Comparison of ENCODE assay signal across 28 cellular contexts in the genomic region with DNA sequence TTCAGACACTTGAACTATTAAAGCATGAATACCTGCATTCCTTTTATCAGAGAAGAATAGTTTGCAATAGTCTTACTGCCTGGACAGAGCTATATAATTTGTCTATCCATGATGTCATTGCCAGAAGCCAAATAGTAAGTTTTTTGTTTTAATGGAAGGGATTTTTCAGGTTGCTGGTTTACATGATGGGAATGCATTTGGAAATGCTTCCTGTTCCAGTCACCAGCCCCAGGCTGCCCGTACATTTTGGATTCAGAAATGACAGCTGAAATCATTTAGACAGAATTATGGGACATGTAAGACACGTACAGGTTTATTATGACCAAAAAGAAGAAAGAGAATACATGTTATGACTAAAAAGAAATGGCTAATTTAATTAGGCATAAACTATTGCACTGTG.
"Had no signal": no experiment of that assay in that cellular context is flagged by ENCODE, and none has a peak within 500 bp of the region (broad histone marks: within the 10 kb centered on the region; RNA-seq: fewer than 3 reads in every experiment).

No MANE protein-coding gene starts in this region.

- H2AFZ ChIP-seq: neural progenitor cell, parathyroid adenoma had no signal

- H3K27ac Mint-ChIP-seq: natural killer cell; neural progenitor cell; progenitor cell of endocrine pancreas; stimulated activated effector memory CD8-positive, alpha-beta T cell treated with anti-CD3 and anti-CD28 coated beads, Interleukin-12 subunit alpha, Interleukin-12 subunit beta, amount 100 ng/mL, for 72 hours; stimulated activated naive B cell treated with anti-CD40 and anti-IgM and Interleukin-4, amounts not matched to agents 10 μg/mL and 1 μg/mL and 100 μg/mL, for 72 hours; stimulated activated naive CD8-positive, alpha-beta T cell treated with anti-CD3 and anti-CD28 coated beads, Interleukin-15, Interleukin-2, amounts not matched to agents 100 ng/mL and 50 ng/mL, for 24 hours; type B pancreatic cell had no signal

- H3K36me3 ChIP-seq: neural progenitor cell, ovary, right lobe of liver, sigmoid colon, stomach, thoracic aorta, thyroid gland, tibial nerve, upper lobe of right lung, uterus had no signal

- H3K9ac ChIP-seq: neural progenitor cell, parathyroid adenoma had no signal

- DNase-seq: natural killer cell; occipital lobe; ovary; posterior cingulate gyrus; psoas muscle; right cardiac atrium; right lobe of liver; sigmoid colon; small intestine; stimulated activated CD4-positive, alpha-beta T cell treated with anti-CD3 and anti-CD28 coated beads, Interleukin-15, amount 100 ng/mL, for 24 hours; stimulated activated CD4-positive, alpha-beta T cell treated with anti-CD3 and anti-CD28 coated beads, Interleukin-2, amount 100 ng/mL, for 24 hours; stimulated activated CD4-positive, alpha-beta T cell treated with anti-CD3 and anti-CD28 coated beads, Interleukin-2, amount 100 ng/mL, for 48 hours; stimulated activated CD4-positive, alpha-beta T cell treated with anti-CD3 and anti-CD28 coated beads, Interleukin-4, amount 100 ng/mL, for 24 hours; stimulated activated naive B cell treated with anti-CD40 and anti-IgM and Interleukin-4, amounts not matched to agents 10 μg/mL and 1 μg/mL and 100 μg/mL, for 72 hours; stimulated activated naive CD4-positive, alpha-beta T cell treated with Interleukin-2 at 50 U/mL for 16 hours; stomach; thyroid gland; upper lobe of right lung; uterus had no signal

- H3K27me3 Mint-ChIP-seq: progenitor cell of endocrine pancreas; stimulated activated naive B cell treated with anti-CD40 and anti-IgM and Interleukin-4, amounts not matched to agents 10 μg/mL and 1 μg/mL and 100 μg/mL, for 72 hours; stimulated activated naive CD8-positive, alpha-beta T cell treated with anti-CD3 and anti-CD28 coated beads, Interleukin-15, Interleukin-2, amounts not matched to agents 100 ng/mL and 50 ng/mL, for 24 hours; type B pancreatic cell had no signal

- H3K9me3 ChIP-seq: ovary, psoas muscle, right lobe of liver, sigmoid colon, stomach, thoracic aorta, thyroid gland, tibial nerve, upper lobe of right lung, uterus had no signal

- H3K4me1 ChIP-seq: neural progenitor cell, parathyroid adenoma, right lobe of liver, upper lobe of right lung, uterus had no signal

- H3K4me3 ChIP-seq: neural progenitor cell, ovary, psoas muscle, right lobe of liver, sigmoid colon, stomach, thoracic aorta, thyroid gland, tibial nerve, upper lobe of right lung, uterus had no signal

- H3K9me3 Mint-ChIP-seq: neural progenitor cell had no signal

- H3K36me3 Mint-ChIP-seq: natural killer cell; stimulated activated effector memory CD8-positive, alpha-beta T cell treated with anti-CD3 and anti-CD28 coated beads, Interleukin-12 subunit alpha, Interleukin-12 subunit beta, amount 100 ng/mL, for 72 hours; type B pancreatic cell had no signal

- ATAC-seq: natural killer cell; psoas muscle; right cardiac atrium; right lobe of liver; stimulated activated effector memory CD8-positive, alpha-beta T cell treated with anti-CD3 and anti-CD28 coated beads, Interleukin-12 subunit alpha, Interleukin-12 subunit beta, amount 100 ng/mL, for 72 hours; stimulated activated naive B cell treated with anti-CD40 and anti-IgM and Interleukin-4, amounts not matched to agents 10 μg/mL and 1 μg/mL and 100 μg/mL, for 72 hours; upper lobe of right lung had no signal

- H3K4me1 Mint-ChIP-seq: natural killer cell; neural progenitor cell; stimulated activated effector memory CD8-positive, alpha-beta T cell treated with anti-CD3 and anti-CD28 coated beads, Interleukin-12 subunit alpha, Interleukin-12 subunit beta, amount 100 ng/mL, for 72 hours had no signal

- H3K27ac ChIP-seq: neural progenitor cell, ovary, parathyroid adenoma, psoas muscle, right lobe of liver, sigmoid colon, stomach, thoracic aorta, tibial nerve, upper lobe of right lung, uterus had no signal

- H3K27me3 ChIP-seq: neural progenitor cell, ovary, right lobe of liver, sigmoid colon, stomach, thyroid gland, tibial nerve, upper lobe of right lung, uterus had no signal

- H3K4me3 Mint-ChIP-seq: natural killer cell; nephron; neural progenitor cell; stimulated activated effector memory CD8-positive, alpha-beta T cell treated with anti-CD3 and anti-CD28 coated beads, Interleukin-12 subunit alpha, Interleukin-12 subunit beta, amount 100 ng/mL, for 72 hours; stimulated activated naive B cell treated with anti-CD40 and anti-IgM and Interleukin-4, amounts not matched to agents 10 μg/mL and 1 μg/mL and 100 μg/mL, for 72 hours; stimulated activated naive CD8-positive, alpha-beta T cell treated with anti-CD3 and anti-CD28 coated beads, Interleukin-15, Interleukin-2, amounts not matched to agents 100 ng/mL and 50 ng/mL, for 24 hours; type B pancreatic cell had no signal

- H3K4me2 ChIP-seq: neural progenitor cell had no signal
